In the genomic region with DNA sequence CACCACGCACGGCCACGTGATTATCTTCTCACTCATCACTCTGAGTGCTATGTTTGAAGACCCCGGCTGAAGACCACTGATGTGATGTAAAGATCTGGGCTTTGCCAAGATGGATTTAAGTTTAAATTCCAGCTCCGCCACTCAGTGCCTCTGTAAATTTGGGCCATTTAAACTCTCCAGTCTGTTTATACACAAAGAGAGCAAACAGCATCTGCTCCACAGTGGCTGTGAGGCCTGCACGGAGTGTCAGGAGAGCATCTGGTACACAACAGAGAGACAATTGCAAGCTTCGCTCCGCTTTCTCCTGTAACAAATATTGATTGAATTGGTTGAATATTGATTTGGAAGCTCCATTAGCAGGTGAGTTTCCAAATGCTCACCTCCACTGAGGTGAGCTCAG, we compare ENCODE assay signal across 16 cellular contexts.
DNase-seq lines count a peak whose midpoint lies in the region; ATAC-seq and TF ChIP-seq lines count a peak whose summit lies in the region.
"Had no signal": no experiment of that assay in that cellular context is flagged by ENCODE, and none has a peak within 500 bp of the region (broad histone marks: within the 10 kb centered on the region; RNA-seq: fewer than 3 reads in every experiment).

No MANE protein-coding gene starts in this region.

- H3K27me3 Mint-ChIP-seq in endodermal cell (ENCODE audit: insufficient read depth), result peaks cover 6% of the 10 kb centered on the region

- H3K36me3 ChIP-seq in endodermal cell (ENCODE audit: control insufficient read depth, insufficient read depth, low read length) (no peaks in the 10 kb centered on the region), vagina (no peaks in the 10 kb centered on the region)
- H3K36me3 ChIP-seq: BLaER1, SJSA1 had no signal

- DNase-seq in NCI-H510A treated with DMSO at 0.1 percent for 48 hours (lab: John Stamatoyannopoulos, UW) (peak; percentile 33), NCI-H510A (lab: John Stamatoyannopoulos, UW) (no peak), NCI-H1694 treated with DMSO at 0.1 percent for 48 hours (lab: John Stamatoyannopoulos, UW) (peak; percentile 4), endodermal cell (peak; percentile 16), vagina (ENCODE audit: extremely low spot score in 2 of 2) (peak; percentile 52 to 61)
- DNase-seq in NK-92 treated with Interleukin-12 subunit alpha and Interleukin-12 subunit beta, amount 100 ng/mL, for 24 hours (lab: John Stamatoyannopoulos, UW), result no peak
- DNase-seq: Calu3; CD4-positive, alpha-beta memory T cell; DND-41; NCI-H1105 treated with DMSO at 0.1 percent for 48 hours; NCI-H187; NCI-H524 had no signal

- H3K36me3 Mint-ChIP-seq in endodermal cell (ENCODE audit: low read depth), result no peaks in the 10 kb centered on the region
- H3K36me3 Mint-ChIP-seq: CD4-positive, alpha-beta memory T cell had no signal

- no peak overlapping the region for H3K27ac Mint-ChIP-seq in endodermal cell
- H3K27ac Mint-ChIP-seq: CD4-positive, alpha-beta memory T cell had no signal

- H3K4me3 Mint-ChIP-seq in endodermal cell, result no peak overlapping the region
- H3K4me3 Mint-ChIP-seq: CD4-positive, alpha-beta memory T cell had no signal

- no peaks in the 10 kb centered on the region for H3K4me1 ChIP-seq in endodermal cell (ENCODE audit: control insufficient read depth, insufficient read depth, low read length)
- H3K4me1 ChIP-seq in vagina, result peaks cover 35% of the 10 kb centered on the region
- H3K4me1 ChIP-seq: BLaER1, SJSA1 had no signal

- no peak for TF ChIP-seq POLR2A in vagina (IDR thresholded peaks at IDR 0.05)

- H3K4me1 Mint-ChIP-seq in endodermal cell, result peaks cover 17% of the 10 kb centered on the region
- H3K4me1 Mint-ChIP-seq: CD4-positive, alpha-beta memory T cell had no signal

- H3K4me3 ChIP-seq in endodermal cell (ENCODE audit: low read length) (no peak overlapping the region), vagina (no peak overlapping the region)
- H3K4me3 ChIP-seq: BLaER1, K562, SJSA1 had no signal

- no peak for ATAC-seq in GM19397 (IDR thresholded peaks at IDR 0.05; ENCODE audit: unreplicated experiment)
- ATAC-seq: K562 had no signal

- no peak overlapping the region for H3K9ac ChIP-seq in endodermal cell (ENCODE audit: extremely low read depth, low read length, poor library complexity, severe bottlenecking)
- H3K9ac ChIP-seq: BLaER1 had no signal

- H3K9me3 ChIP-seq in endodermal cell (ENCODE audit: control insufficient read depth, low read length) (no peaks in the 10 kb centered on the region), vagina (no peaks in the 10 kb centered on the region)
- H3K9me3 ChIP-seq: BLaER1, SJSA1 had no signal

- no peaks in the 10 kb centered on the region for H3K9me3 Mint-ChIP-seq in endodermal cell

- H3K27me3 ChIP-seq in endodermal cell (ENCODE audit: control insufficient read depth, insufficient read depth, low read length, poor library complexity, severe bottlenecking) (no peaks in the 10 kb centered on the region), vagina (no peaks in the 10 kb centered on the region)
- H3K27me3 ChIP-seq: BLaER1, SJSA1 had no signal

- intact Hi-C loops in vagina (cut with DNase I), result no loop called here

- H3K27ac ChIP-seq in endodermal cell (ENCODE audit: low read depth, low read length) (no peak overlapping the region), vagina (no peak overlapping the region)
- H3K27ac ChIP-seq: BLaER1, SJSA1 had no signal

- TF ChIP-seq CTCF in endodermal cell (conservative IDR thresholded peaks at IDR 0.05) (no peak), vagina (IDR thresholded peaks at IDR 0.05) (no peak)

- 93 to 95% methylated on average over 6 to 8 of the region's 8 CpGs for WGBS in endodermal cell (ENCODE audit: insufficient coverage in 1 of 2, insufficient read length in 1 of 2), 2 experiments

Comparison
In these comparisons a context has a peak if more than half of its experiments do, and no peak if none do; other contexts are left out.
1. DNase-seq: peak in NCI-H510A treated with DMSO at 0.1 percent for 48 hours (single experiment), NCI-H1694 treated with DMSO at 0.1 percent for 48 hours (single experiment), endodermal cell (single experiment) and vagina (2 of 2); none in NCI-H510A (single experiment) and NK-92 treated with Interleukin-12 subunit alpha and Interleukin-12 subunit beta, amount 100 ng/mL, for 24 hours (single experiment).